8 cellular contexts compared by ENCODE assay signal in genomic region chr16:684067-684794, GRCh38. TPM values are rescaled to one million over a fixed set of nuclear protein-coding genes. Genes with fewer than 3 reads are reported as not detected.
DNase-seq lines count a peak whose midpoint lies in the region; ATAC-seq and TF ChIP-seq lines count a peak whose summit lies in the region.

Gene JMJD8, minus strand, starts transcription at chr16:684334. Its CDS starts 15 bp downstream, at chr16:684319.

- in situ Hi-C loops in Panc1 (cut with HindIII; ENCODE audit: low pct_unique_long_range_greater_than_20kb, low sequenced_read_pairs) = no loop called here

- peak within 1 kb of the TSS; percentile 61 for H3K9ac ChIP-seq in mucosa of stomach (ENCODE audit: low read length)

- H3K9me3 ChIP-seq in Panc1 (ENCODE audit: control insufficient read depth, insufficient read depth, low read depth, low read length) (no peaks in the 10 kb centered on the region), mucosa of stomach (ENCODE audit: control insufficient read depth, low read length) (no peaks in the 10 kb centered on the region)

- POLR2A ChIA-PET in Panc1 (lab: Charles Lee) = no interaction called here

- TF ChIP-seq CTCF in Panc1 (IDR thresholded peaks at IDR 0.05) = no peak

- no TSS peak for BruUV-seq in Panc1 (replicated peaks; lab: Mats Ljungman, UMichigan)

- peak within 1 kb of the TSS; percentile 87 for H3K27ac ChIP-seq in Panc1 (ENCODE audit: low read length)

- peak; percentile 69 for TF ChIP-seq POLR2A in erythroblast (IDR thresholded peaks at IDR 0.05; ENCODE audit: low read length)

- H3K4me1 ChIP-seq in Panc1 (ENCODE audit: control insufficient read depth, insufficient read depth, low read length) (peaks cover 19% of the 10 kb centered on the region), mucosa of stomach (ENCODE audit: control insufficient read depth, insufficient read depth, low read length) (peaks cover 41% of the 10 kb centered on the region)

- H3K9me3 Mint-ChIP-seq in activated T-cell treated with anti-CD3 and anti-CD28 coated beads, Interleukin-2, amount 50 U/mL, for 24 hours = no peaks in the 10 kb centered on the region

- peak within 1 kb of the TSS; percentile 84 for H3K4me3 Mint-ChIP-seq in activated T-cell treated with anti-CD3 and anti-CD28 coated beads, Interleukin-2, amount 50 U/mL, for 24 hours

- H3K27ac Mint-ChIP-seq in activated T-cell treated with anti-CD3 and anti-CD28 coated beads, Interleukin-2, amount 50 U/mL, for 24 hours = peak within 1 kb of the TSS; percentile 88

- peaks cover 5% of the 10 kb centered on the region; the same call in 1 of the 2 replicates for H3K36me3 ChIP-seq in Panc1 (ENCODE audit: control insufficient read depth, insufficient read depth, low read length)
- peaks cover 15% of the 10 kb centered on the region for H3K36me3 ChIP-seq in mucosa of stomach (ENCODE audit: control insufficient read depth, insufficient read depth, low read length)

- peaks cover 65% of the 10 kb centered on the region for H3K36me3 Mint-ChIP-seq in activated T-cell treated with anti-CD3 and anti-CD28 coated beads, Interleukin-2, amount 50 U/mL, for 24 hours (ENCODE audit: low read depth)

- H3K27me3 Mint-ChIP-seq in activated T-cell treated with anti-CD3 and anti-CD28 coated beads, Interleukin-2, amount 50 U/mL, for 24 hours = no peaks in the 10 kb centered on the region

- DNase-seq in DMS153 (lab: John Stamatoyannopoulos, UW) (peak; percentile 96), Panc1 (ENCODE audit: low read depth, low spot score) (no peak), erythroblast (lab: John Stamatoyannopoulos, UW) (peak; percentile 97 to 98)
- DNase-seq in Jurkat, Clone E6-1 (ENCODE audit: low read depth, low spot score) = peak; percentile 90
- peak; percentile 99 for DNase-seq in activated T-cell treated with anti-CD3 and anti-CD28 coated beads, Interleukin-2, amount 50 U/mL, for 24 hours
- peak; percentile 88 to 95 for DNase-seq in stimulated activated CD8-positive, alpha-beta memory T cell treated with anti-CD3 and anti-CD28 coated beads, Interleukin-4, amount 100 ng/mL, for 4 hours (ENCODE audit: low read depth in 2 of 2, low spot score in 1 of 2)

- H3K4me1 Mint-ChIP-seq in activated T-cell treated with anti-CD3 and anti-CD28 coated beads, Interleukin-2, amount 50 U/mL, for 24 hours (ENCODE audit: low read depth) = peaks cover 58% of the 10 kb centered on the region

- no peaks in the 10 kb centered on the region for H3K27me3 ChIP-seq in Panc1 (ENCODE audit: control insufficient read depth, insufficient read depth, low read length)
- no peaks in the 10 kb centered on the region for H3K27me3 ChIP-seq in mucosa of stomach (ENCODE audit: control insufficient read depth, insufficient read depth, low read length)

- intact Hi-C loops in Panc1 (cut with micrococcal nuclease; ENCODE audit: unreplicated experiment) = loop anchor here (10.0 kb wide), 1 partner anchor 1091 kb away; the partner anchor contains the start of genes EME2, MRPS34 and NME3

- CTCF ChIA-PET in Panc1 (lab: Charles Lee) = no interaction called here

- H3K4me3 ChIP-seq in Jurkat, Clone E6-1 (ENCODE audit: low read length) = peak within 1 kb of the TSS; percentile 57
- peak within 1 kb of the TSS; percentile 66 to 71 for H3K4me3 ChIP-seq in Panc1 (ENCODE audit: low read depth in 2 of 2, low read length in 2 of 2)
- H3K4me3 ChIP-seq in mucosa of stomach (ENCODE audit: low read length) = peak within 1 kb of the TSS; percentile 19

- ATAC-seq in GM21576 (IDR thresholded peaks at IDR 0.05; ENCODE audit: unreplicated experiment) (peak; percentile 57), Panc1 (peak; percentile 73)

RNA-seq across cellular contexts. Expression of gene JMJD8, which starts in this region (rescaled TPM):
- polyA plus RNA-seq in Jurkat, Clone E6-1 (2012; ENCODE audit: insufficient read depth, insufficient read length) = 45.6 TPM
- 73.9 TPM for total RNA-seq in Panc1 (2021; ENCODE audit: unreplicated experiment)
- polyA plus RNA-seq in Panc1 (2012; ENCODE audit: insufficient read length) = 136 TPM
